In genomic region chr7:96004598-96004997, GRCh38 we compare ENCODE assay signal across 16 cellular contexts.
DNase-seq lines count a peak whose midpoint lies in the region; TF ChIP-seq lines count a peak whose summit lies in the region.
"Had no signal": no experiment of that assay in that cellular context is flagged by ENCODE, and none has a peak within 500 bp of the region (broad histone marks: within the 10 kb centered on the region; RNA-seq: fewer than 3 reads in every experiment).

No MANE protein-coding gene starts in this region.

- peak; percentile 68 for DNase-seq in AG09319 (ENCODE audit: extremely low read depth, low read depth)
- DNase-seq in H4 (ENCODE audit: low spot score), result peak; percentile 86
- peak; percentile 92 for DNase-seq in adipocyte (ENCODE audit: low read depth)
- DNase-seq in fibroblast of villous mesenchyme (ENCODE audit: low read depth), result peak; percentile 25
- DNase-seq in ascending aorta (ENCODE audit: low spot score in 2 of 2), result no peak
- no peak for DNase-seq in NCI-H2029 (lab: John Stamatoyannopoulos, UW)
- no peak for DNase-seq in NCI-H1436 treated with DMSO at 0.1 percent for 48 hours (lab: John Stamatoyannopoulos, UW)
- no peak for DNase-seq in hippocampal formation (lab: John Stamatoyannopoulos, UW)
- DNase-seq: activated CD4-positive, CD25-positive, alpha-beta regulatory T cell treated with anti-CD3 and anti-CD28 coated beads, Interleukin-2, amount 50 U/mL, for 72 hours; activated naive CD4-positive, alpha-beta T cell treated with Interleukin-2 at 50 U/mL for 16 hours; DMS153; effector memory CD4-positive, alpha-beta T cell; KG1; RPMI8226; T-helper 17 cell had no signal

- H3K9ac ChIP-seq in adipocyte (ENCODE audit: low read length), result no peak overlapping the region
- H3K9ac ChIP-seq: parathyroid adenoma had no signal

- no peaks in the 10 kb centered on the region for H3K36me3 ChIP-seq in adipocyte (ENCODE audit: control insufficient read depth, insufficient read depth, low read length, severe bottlenecking)
- H3K36me3 ChIP-seq in ascending aorta, result no peaks in the 10 kb centered on the region

- TF ChIP-seq CTCF in AG09319 (IDR thresholded peaks at IDR 0.05; ENCODE audit: low read depth, low read length) (peak; percentile 52), fibroblast of villous mesenchyme (IDR thresholded peaks at IDR 0.05; ENCODE audit: insufficient read depth, low read depth, low read length) (peak; percentile 12), ascending aorta (IDR thresholded peaks at IDR 0.05) (no peak)

- no peak overlapping the region for H3K4me3 ChIP-seq in adipocyte (ENCODE audit: low read length)
- H3K4me3 ChIP-seq in fibroblast of villous mesenchyme (ENCODE audit: low read depth, low read length), result no peak overlapping the region
- no peak overlapping the region for H3K4me3 ChIP-seq in ascending aorta

- H3K27me3 ChIP-seq in adipocyte (replicated peaks; ENCODE audit: control insufficient read depth, insufficient read depth, low read length) (no peaks in the 10 kb centered on the region), ascending aorta (no peaks in the 10 kb centered on the region)

- H3K4me1 ChIP-seq in adipocyte (ENCODE audit: control insufficient read depth, insufficient read depth, low read length), result peaks cover 26% of the 10 kb centered on the region
- H3K4me1 ChIP-seq in ascending aorta, result no peaks in the 10 kb centered on the region
- H3K4me1 ChIP-seq: parathyroid adenoma had no signal

- H3K9me3 ChIP-seq in adipocyte (ENCODE audit: control insufficient read depth, low read length) (no peaks in the 10 kb centered on the region), ascending aorta (no peaks in the 10 kb centered on the region)

- H3K27ac ChIP-seq in ascending aorta, result no peak overlapping the region
- H3K27ac ChIP-seq: parathyroid adenoma had no signal

- intact Hi-C loops in ascending aorta (cut with DNase I), result no loop called here

Comparison
In these comparisons a context has a peak if more than half of its experiments do, and no peak if none do; other contexts are left out.
1. DNase-seq: peak in AG09319 (single experiment), H4 (single experiment), adipocyte (single experiment) and fibroblast of villous mesenchyme (single experiment); none in ascending aorta (0 of 2), NCI-H2029 (single experiment), NCI-H1436 treated with DMSO at 0.1 percent for 48 hours (single experiment) and hippocampal formation (0 of 2).
2. CTCF ChIP-seq: peak in AG09319 (single experiment) and fibroblast of villous mesenchyme (single experiment); none in ascending aorta (0 of 3).